ENCODE assay signal across 2 cellular contexts in genomic region chr15:52563499-52564060, GRCh38.
TF ChIP-seq lines count a peak whose summit lies in the region.

No MANE protein-coding gene starts in this region.

TF ChIP-seq in A549, 52 proteins besides CTCF, POLR2A, EP300 and RAD21:
- TF ChIP-seq BCL3 (IDR thresholded peaks at IDR 0.05) = no peak
- TF ChIP-seq TP53 (CRISPR knock-in tag; IDR thresholded peaks at IDR 0.05) = no peak
- TF ChIP-seq MAFK (IDR thresholded peaks at IDR 0.05; ENCODE audit: partially characterized antibody) = peak; percentile 93

TF ChIP-seq in HepG2, 621 proteins besides CTCF, POLR2A, EP300 and RAD21:
- peak; percentile 84 to 89 for TF ChIP-seq MAFK (conservative IDR thresholded peaks at IDR 0.05 in 1 of 2, IDR thresholded peaks at IDR 0.05 in 1 of 2; ENCODE audit: low read length in 2 of 2)
- TF ChIP-seq DRAP1 (CRISPR knock-in tag; IDR thresholded peaks at IDR 0.05) = no peak
- no peak for TF ChIP-seq ZNF121 (CRISPR knock-in tag; IDR thresholded peaks at IDR 0.05)
- peak; percentile 93 for TF ChIP-seq MAFF (IDR thresholded peaks at IDR 0.05; ENCODE audit: low read depth, low read length)
- no peak for TF ChIP-seq ELF1 (CRISPR knock-in tag; IDR thresholded peaks at IDR 0.05)
- no peak for TF ChIP-seq RELA (CRISPR knock-in tag; IDR thresholded peaks at IDR 0.05)
TF ChIP-seq in HepG2: peak in this region for 2.
